Comparison of ENCODE assay signal across 8 cellular contexts in genomic region chr9:113548221-113549041, GRCh38.
DNase-seq lines count a peak whose midpoint lies in the region; ATAC-seq and TF ChIP-seq lines count a peak whose summit lies in the region.

No MANE protein-coding gene starts in this region.

- H3K4me3 ChIP-seq in fibroblast of villous mesenchyme (ENCODE audit: low read depth, low read length), result no peak overlapping the region

- TF ChIP-seq CTCF in fibroblast of villous mesenchyme (IDR thresholded peaks at IDR 0.05; ENCODE audit: insufficient read depth, low read depth, low read length) (no peak), omental fat pad (IDR thresholded peaks at IDR 0.05) (no peak), GM20000 (IDR thresholded peaks at IDR 0.05; ENCODE audit: extremely low read depth, missing control alignments) (no peak)

- ATAC-seq in omental fat pad (ENCODE audit: low FRiP score) (peak; percentile 55), GM21619 (IDR thresholded peaks at IDR 0.05; ENCODE audit: unreplicated experiment) (no peak)

- peak; percentile 70 for DNase-seq in HuH-7.5 (ENCODE audit: low spot score)
- peak; percentile 10 to 35 for DNase-seq in activated CD8-positive, alpha-beta memory T cell treated with anti-CD3 and anti-CD28 coated beads for 4 hours (ENCODE audit: low read depth in 2 of 2)
- peak; percentile 66 for DNase-seq in fibroblast of villous mesenchyme (ENCODE audit: low read depth)
- DNase-seq in omental fat pad (ENCODE audit: low spot score), result peak; percentile 24
- DNase-seq in DMS 273 treated with DMSO at 0.1 percent for 48 hours (lab: John Stamatoyannopoulos, UW), result no peak
- DNase-seq in GM20000 (ENCODE audit: low spot score), result no peak
- DNase-seq in cerebellum (ENCODE audit: low spot score), result no peak

Comparison
In these comparisons a context has a peak if more than half of its experiments do, and no peak if none do; other contexts are left out.
1. DNase-seq: peak in HuH-7.5 (single experiment), activated CD8-positive, alpha-beta memory T cell treated with anti-CD3 and anti-CD28 coated beads for 4 hours (2 of 2), fibroblast of villous mesenchyme (single experiment) and omental fat pad (single experiment); none in DMS 273 treated with DMSO at 0.1 percent for 48 hours (single experiment), GM20000 (single experiment) and cerebellum (single experiment).